Comparison of ENCODE assay signal across 24 cellular contexts in the genomic region with DNA sequence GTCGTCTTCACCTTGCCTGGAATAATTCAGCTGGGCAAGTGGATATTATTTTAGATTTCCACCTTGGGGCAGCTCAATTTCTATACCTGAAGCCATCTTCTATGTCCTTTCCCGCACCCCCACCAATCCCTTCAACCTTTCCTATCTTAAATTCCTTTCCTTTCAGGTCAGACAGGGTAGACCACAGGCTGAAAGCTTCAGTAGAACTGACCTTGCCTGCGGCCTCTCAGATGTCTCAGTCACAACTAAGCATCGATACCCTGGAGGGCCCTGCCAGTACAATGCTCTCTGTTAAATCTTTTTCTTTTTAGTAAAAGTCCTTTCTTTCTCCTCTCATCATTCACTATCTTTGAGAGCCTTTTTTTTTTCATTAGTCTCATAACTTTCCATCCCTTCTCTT. TPM values are rescaled to one million over a fixed set of nuclear protein-coding genes. Genes with fewer than 3 reads are reported as not detected.
"Had no signal": no experiment of that assay in that cellular context is flagged by ENCODE, and none has a peak within 500 bp of the region (broad histone marks: within the 10 kb centered on the region; RNA-seq: fewer than 3 reads in every experiment).

No MANE protein-coding gene starts in this region.

- H3K27me3 ChIP-seq: colonic mucosa, esophagus muscularis mucosa, gastrocnemius medialis, sigmoid colon had no signal

- H3K4me3 ChIP-seq: colonic mucosa, esophagus muscularis mucosa, gastrocnemius medialis, sigmoid colon had no signal

- ATAC-seq: gastrocnemius medialis, left cardiac atrium had no signal

- H3K27ac ChIP-seq: colonic mucosa, esophagus muscularis mucosa, gastrocnemius medialis, sigmoid colon had no signal

- H3K4me3 Mint-ChIP-seq: activated naive CD8-positive, alpha-beta T cell treated with anti-CD3 and anti-CD28 coated beads for 36 hours; memory B cell; neural crest cell; T-helper 1 cell treated with Interleukin-12 subunit alpha and Interleukin-12 subunit beta and Interleukin-4 antibody, amounts not matched to agents 30 μg/mL and 1 μg/mL, for 36 hours had no signal

- H3K36me3 Mint-ChIP-seq: activated naive CD8-positive, alpha-beta T cell treated with anti-CD3 and anti-CD28 coated beads for 36 hours; memory B cell; naive B cell had no signal

- DNase-seq: activated CD4-positive, alpha-beta T cell treated with anti-CD3 and anti-CD28 coated beads for 4 hours; activated CD4-positive, alpha-beta T cell treated with anti-CD3 and anti-CD28 coated beads, Interleukin-2, amount 50 U/mL, for 48 hours; activated CD4-positive, CD25-positive, alpha-beta regulatory T cell; activated CD8-positive, alpha-beta memory T cell treated with anti-CD3 and anti-CD28 coated beads, Interleukin-2, amount 50 U/mL, for 48 hours; activated naive CD4-positive, alpha-beta T cell treated with Interleukin-2 at 50 U/mL for 16 hours; activated naive CD8-positive, alpha-beta T cell treated with anti-CD3 and anti-CD28 coated beads for 36 hours; activated T-cell treated with anti-CD3 and anti-CD28 coated beads, Interleukin-2, amount 50 U/mL, for 48 hours; amniotic stem cell; colonic mucosa; gastrocnemius medialis; hippocampal formation; left cardiac atrium; naive B cell; sigmoid colon; stimulated activated CD4-positive, alpha-beta T cell treated with anti-CD3 and anti-CD28 coated beads, Interleukin-4, amount 100 ng/mL, for 1 hour; stimulated activated naive CD4-positive, alpha-beta T cell treated with Interleukin-2 at 50 U/mL for 16 hours had no signal

- FAIRE-seq: bronchial epithelial cell, islet of Langerhans had no signal

- H3K9me3 ChIP-seq: colonic mucosa, esophagus muscularis mucosa, gastrocnemius medialis, sigmoid colon had no signal

- H3K27me3 Mint-ChIP-seq: naive B cell had no signal

- H3K9me3 Mint-ChIP-seq: activated naive CD8-positive, alpha-beta T cell treated with anti-CD3 and anti-CD28 coated beads for 36 hours; memory B cell; naive B cell; neural crest cell; T-helper 1 cell treated with Interleukin-12 subunit alpha and Interleukin-12 subunit beta and Interleukin-4 antibody, amounts not matched to agents 30 μg/mL and 1 μg/mL, for 36 hours had no signal

- H3K4me1 ChIP-seq: colonic mucosa, esophagus muscularis mucosa, gastrocnemius medialis, sigmoid colon had no signal

- H3K36me3 ChIP-seq: colonic mucosa, esophagus muscularis mucosa, gastrocnemius medialis, sigmoid colon had no signal

- H3K27ac Mint-ChIP-seq: activated naive CD8-positive, alpha-beta T cell treated with anti-CD3 and anti-CD28 coated beads for 36 hours; memory B cell; T-helper 1 cell treated with Interleukin-12 subunit alpha and Interleukin-12 subunit beta and Interleukin-4 antibody, amounts not matched to agents 30 μg/mL and 1 μg/mL, for 36 hours had no signal

- H3K4me1 Mint-ChIP-seq: memory B cell, neural crest cell had no signal

RNA-seq across cellular contexts. Expression of a gene that starts 38.9 kb away (rescaled TPM):
- total RNA-seq: bronchial epithelial cell, gastrocnemius medialis, omental fat pad had no signal

RNA-seq across cellular contexts. Expression of a gene that starts 44.6 kb away (rescaled TPM):
- total RNA-seq: activated CD8-positive, alpha-beta memory T cell treated with anti-CD3 and anti-CD28 coated beads for 36 hours; activated naive CD8-positive, alpha-beta T cell treated with anti-CD3 and anti-CD28 coated beads for 36 hours; bronchial epithelial cell; esophagus muscularis mucosa; left cardiac atrium had no signal
- polyA plus RNA-seq: sigmoid colon had no signal
